In the genomic region with DNA sequence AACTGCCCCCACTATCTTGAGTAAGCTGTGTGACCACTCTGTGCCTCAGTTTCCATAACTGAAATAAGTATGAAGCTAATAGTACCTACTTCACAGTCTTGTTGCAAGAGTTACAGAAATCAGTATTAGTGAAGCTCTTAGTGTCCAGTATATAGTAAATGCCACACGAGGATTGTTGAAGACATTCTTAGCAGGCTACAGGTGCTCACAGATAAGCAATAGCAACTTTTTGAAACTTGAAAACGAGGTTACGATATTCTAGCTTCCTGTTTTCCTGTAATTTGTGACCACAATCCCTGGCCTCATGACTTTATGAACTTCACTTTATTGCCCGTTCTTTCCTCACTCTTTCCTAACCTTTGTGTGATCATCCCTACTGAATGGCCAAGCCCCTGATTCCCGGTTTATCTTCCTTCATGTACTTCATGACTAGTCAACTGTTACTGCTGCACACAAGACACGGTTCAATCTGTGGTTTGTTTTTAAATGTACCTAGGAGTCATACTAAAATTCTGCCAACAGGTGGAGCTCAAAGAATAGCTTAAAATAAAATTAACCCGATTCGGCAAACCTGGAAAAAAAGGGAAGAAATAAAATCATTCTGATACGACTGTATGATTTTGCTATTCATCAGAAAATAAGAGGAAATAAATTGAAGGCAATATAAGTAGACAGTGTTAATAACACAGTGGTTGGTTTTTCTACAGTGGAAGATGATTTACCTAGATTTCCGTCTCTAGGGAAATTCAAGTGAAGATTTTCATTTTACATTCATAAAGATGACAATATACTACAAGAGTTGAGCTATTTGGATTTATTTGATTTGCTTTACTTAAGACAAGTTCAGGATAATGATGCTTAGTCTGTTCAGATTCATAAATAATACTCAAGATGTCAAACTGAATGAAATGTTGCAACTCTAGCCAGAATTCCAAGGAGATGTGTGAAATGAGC, we compare ENCODE assay signal across 8 cellular contexts.
A peak's percentile ranks its signal among the peaks of the same experiment; 100 is the strongest.
DNase-seq lines count a peak whose midpoint lies in the region; ATAC-seq, FAIRE-seq and TF ChIP-seq lines count a peak whose summit lies in the region.

No MANE protein-coding gene starts in this region.

- no peak for FAIRE-seq in D721Med (lab: Jason Lieb, UNC)

- no peaks in the 10 kb centered on the region for H4K20me1 ChIP-seq in SU-DHL-6 (ENCODE audit: low read depth, low read length)

- H3K27ac ChIP-seq in SU-DHL-6 (ENCODE audit: low read depth, low read length), result no peak overlapping the region

- no peaks in the 10 kb centered on the region for H3K36me3 ChIP-seq in SU-DHL-6 (ENCODE audit: low read length)

- no peaks in the 10 kb centered on the region for H3K27me3 ChIP-seq in SU-DHL-6 (ENCODE audit: low read length)

- TF ChIP-seq CTCF in D721Med (IDR thresholded peaks at IDR 0.05; ENCODE audit: insufficient read depth, missing control alignments) (peak; percentile 72), SU-DHL-6 (IDR thresholded peaks at IDR 0.05; ENCODE audit: insufficient read depth, low read length, poor library complexity, severe bottlenecking) (peak; percentile 33), fibroblast of pulmonary artery (IDR thresholded peaks at IDR 0.05; ENCODE audit: low read length, missing control alignments) (peak; percentile 60)

- no peak overlapping the region for H3K4me3 ChIP-seq in SU-DHL-6 (ENCODE audit: insufficient read depth, low read length, poor library complexity, severe bottlenecking)
- no peak overlapping the region for H3K4me3 ChIP-seq in fibroblast of pulmonary artery (replicated peaks; ENCODE audit: low read depth, low read length)

- H3K9ac ChIP-seq in SU-DHL-6 (ENCODE audit: low read length), result no peak overlapping the region

- no peak overlapping the region for H3K4me2 ChIP-seq in SU-DHL-6 (ENCODE audit: low read depth, low read length, poor library complexity, severe bottlenecking)

- H3K9me2 ChIP-seq in SU-DHL-6 (replicated peaks; ENCODE audit: insufficient read depth, low read length), result no peaks in the 10 kb centered on the region

- H3K79me2 ChIP-seq in SU-DHL-6 (ENCODE audit: insufficient read depth, low read length), result no peaks in the 10 kb centered on the region

- no peaks in the 10 kb centered on the region for H3K9me3 ChIP-seq in SU-DHL-6 (ENCODE audit: insufficient read depth, low read length)

- ATAC-seq in GM21367 (IDR thresholded peaks at IDR 0.05; ENCODE audit: unreplicated experiment) (peak; percentile 53), GM19397 (IDR thresholded peaks at IDR 0.05; ENCODE audit: unreplicated experiment) (no peak)

- no peak overlapping the region for H2AFZ ChIP-seq in SU-DHL-6 (ENCODE audit: low read depth, low read length, severe bottlenecking)

- no peaks in the 10 kb centered on the region for H3F3A ChIP-seq in SU-DHL-6 (ENCODE audit: insufficient read depth)

- no peak for DNase-seq in D721Med (ENCODE audit: insufficient read length, low spot score)
- DNase-seq in NCI-H1092 (lab: John Stamatoyannopoulos, UW), result peak; percentile 22
- peak; percentile 79 for DNase-seq in fibroblast of pulmonary artery (ENCODE audit: low read depth)
- DNase-seq in pons (ENCODE audit: low spot score), result peak; percentile 48
- no peak for DNase-seq in stimulated activated CD4-positive, alpha-beta T cell treated with anti-CD3 and anti-CD28 coated beads, Interleukin-4, amount 100 ng/mL, for 4 hours

Comparison
In these comparisons a context has a peak if more than half of its experiments do, and no peak if none do; other contexts are left out.
1. DNase-seq: peak in NCI-H1092 (single experiment), fibroblast of pulmonary artery (single experiment) and pons (single experiment); none in D721Med (single experiment) and stimulated activated CD4-positive, alpha-beta T cell treated with anti-CD3 and anti-CD28 coated beads, Interleukin-4, amount 100 ng/mL, for 4 hours (0 of 2).
2. Peak in every context shown above with its lines, with median percentiles within 50 percentile points of each other: CTCF ChIP-seq.